19 cellular contexts compared by ENCODE assay signal in genomic region chr17:19705771-19706770, GRCh38. TPM values are rescaled to one million over a fixed set of nuclear protein-coding genes. Genes with fewer than 3 reads are reported as not detected.
DNase-seq lines count a peak whose midpoint lies in the region; ATAC-seq and TF ChIP-seq lines count a peak whose summit lies in the region.
"Had no signal": no experiment of that assay in that cellular context is flagged by ENCODE, and none has a peak within 500 bp of the region (broad histone marks: within the 10 kb centered on the region; RNA-seq: fewer than 3 reads in every experiment).

No MANE protein-coding gene starts in this region.

- peak overlapping the region in 3 of 5 experiments; percentile 47 to 91 (median 56) for H3K27ac Mint-ChIP-seq in brain
- H3K27ac Mint-ChIP-seq: activated naive CD4-positive, alpha-beta T cell treated with anti-CD3 and anti-CD28 coated beads, Interleukin-2, amount 10 ng/mL, durations not matched to agents 7 days and 5 days had no signal

- no peak overlapping the region for H3K4me3 ChIP-seq in HUES64 (ENCODE audit: low read length)
- H3K4me3 ChIP-seq in neuronal stem cell (ENCODE audit: low read length in 2 of 2): no peak overlapping the region
- H3K4me3 ChIP-seq: gastrocnemius medialis, lower lobe of right lung, MG63 had no signal

- H3K18ac ChIP-seq in neuronal stem cell (ENCODE audit: low read length): peak overlapping the region; percentile 94

- H2BK120ac ChIP-seq in neuronal stem cell (ENCODE audit: low read depth, low read length): peak overlapping the region; percentile 92

- H3K23ac ChIP-seq in neuronal stem cell (ENCODE audit: low read depth, low read length, poor library complexity): peak overlapping the region; percentile 35

- no peaks in the 10 kb centered on the region for H3K36me3 Mint-ChIP-seq in brain
- H3K36me3 Mint-ChIP-seq: activated naive CD4-positive, alpha-beta T cell treated with anti-CD3 and anti-CD28 coated beads, Interleukin-2, amount 10 ng/mL, durations not matched to agents 7 days and 5 days had no signal

- DNase-seq in GM10266 (ENCODE audit: extremely low spot score) (peak; percentile 8), neuronal stem cell (ENCODE audit: low spot score) (no peak), DMS53 treated with DMSO at 0.1 percent for 48 hours (lab: John Stamatoyannopoulos, UW; ENCODE audit: unreplicated experiment) (no peak), NCI-H2196 (lab: John Stamatoyannopoulos, UW; ENCODE audit: unreplicated experiment) (no peak)
- no peak for DNase-seq in activated naive CD4-positive, alpha-beta T cell treated with anti-CD3 and anti-CD28 coated beads, Interleukin-2, amount 50 U/mL, for 16 hours
- DNase-seq: activated CD4-positive, alpha-beta T cell treated with anti-CD3 and anti-CD28 coated beads, Interleukin-2, amount 50 U/mL, for 4 hours; activated naive CD4-positive, alpha-beta T cell treated with anti-CD3 and anti-CD28 coated beads, Interleukin-2, amount 10 ng/mL, durations not matched to agents 7 days and 5 days; Calu3; gastrocnemius medialis; lower lobe of right lung; MG63; SW 1271; trophoblast cell had no signal

- H3K9me3 Mint-ChIP-seq in brain: no peaks in the 10 kb centered on the region
- H3K9me3 Mint-ChIP-seq: activated naive CD4-positive, alpha-beta T cell treated with anti-CD3 and anti-CD28 coated beads, Interleukin-2, amount 10 ng/mL, durations not matched to agents 7 days and 5 days had no signal

- H3K27me3 Mint-ChIP-seq in brain: peaks cover 3% of the 10 kb centered on the region

- peak overlapping the region; percentile 96 for H4K91ac ChIP-seq in neuronal stem cell (ENCODE audit: low read depth, low read length, poor library complexity)

- H3K36me3 ChIP-seq in HUES64 (ENCODE audit: insufficient read depth, low read length) (no peaks in the 10 kb centered on the region), neuronal stem cell (replicated peaks in 1 of 2; ENCODE audit: control insufficient read depth in 2 of 2, insufficient read depth in 2 of 2, low read length in 2 of 2) (no peaks in the 10 kb centered on the region)
- H3K36me3 ChIP-seq: gastrocnemius medialis, lower lobe of right lung, MG63 had no signal

- no peak overlapping the region for H3K4me2 ChIP-seq in neuronal stem cell (ENCODE audit: insufficient read depth, low read length, poor library complexity, severe bottlenecking)

- peak overlapping the region; percentile 3 for H2AFZ ChIP-seq in neuronal stem cell (ENCODE audit: low read length)
- H2AFZ ChIP-seq: parathyroid adenoma had no signal

- no peak for ATAC-seq in HG03139 (IDR thresholded peaks at IDR 0.05; ENCODE audit: unreplicated experiment)
- ATAC-seq: gastrocnemius medialis, HCT116 had no signal

- H3K27me3 ChIP-seq in HUES64 (ENCODE audit: insufficient read depth, low read length): no peaks in the 10 kb centered on the region
- peaks cover 0 to 5% (median 0%) of the 10 kb centered on the region in 3 experiments for H3K27me3 ChIP-seq in neuronal stem cell (ENCODE audit: control insufficient read depth in 3 of 3, insufficient read depth in 3 of 3, low read depth in 1 of 3, low read length in 3 of 3)
- H3K27me3 ChIP-seq: gastrocnemius medialis, MG63 had no signal

- no peaks in the 10 kb centered on the region for H3K79me1 ChIP-seq in neuronal stem cell (ENCODE audit: low read depth, low read length)

- H2BK5ac ChIP-seq in neuronal stem cell (ENCODE audit: low read length): peak overlapping the region; percentile 69

- H3K4me3 Mint-ChIP-seq in brain: no peak overlapping the region
- H3K4me3 Mint-ChIP-seq: activated naive CD4-positive, alpha-beta T cell treated with anti-CD3 and anti-CD28 coated beads, Interleukin-2, amount 10 ng/mL, durations not matched to agents 7 days and 5 days had no signal

- H4K8ac ChIP-seq in neuronal stem cell (ENCODE audit: low read depth, low read length): peak overlapping the region; percentile 85

- peak overlapping the region; percentile 94 for H3K14ac ChIP-seq in neuronal stem cell (ENCODE audit: low read length)

- TF ChIP-seq CTCF in GM10266 (IDR thresholded peaks at IDR 0.05; ENCODE audit: control insufficient read depth, insufficient read depth, low read depth, missing control alignments): no peak
- no peak for TF ChIP-seq CTCF in brain (conservative IDR thresholded peaks at IDR 0.05)

- H2AK5ac ChIP-seq in neuronal stem cell (ENCODE audit: low read depth, low read length): peak overlapping the region; percentile 100

- H3K9ac ChIP-seq in HUES64 (ENCODE audit: low read depth, low read length): peak overlapping the region; percentile 38; the same call in 1 of the 2 replicates
- H3K9ac ChIP-seq in neuronal stem cell (ENCODE audit: low read depth, low read length, poor library complexity): no peak overlapping the region
- H3K9ac ChIP-seq: parathyroid adenoma had no signal

- peak overlapping the region; percentile 91 for H3K4ac ChIP-seq in neuronal stem cell (ENCODE audit: low read length)

- 79% methylated on average over 22 of the region's 22 CpGs for WGBS in HUES64
- WGBS in neuronal stem cell (ENCODE audit: extremely low coverage in 2 of 2, insufficient read length in 2 of 2, insufficient replicate concordance in 1 of 2), 2 donors: no CpG with 5 or more reads among the region's 22 CpGs

- H2BK15ac ChIP-seq in neuronal stem cell (ENCODE audit: low read length): peak overlapping the region; percentile 99

- H3K9me3 ChIP-seq in HUES64 (ENCODE audit: insufficient read depth, low read depth, low read length) (no peaks in the 10 kb centered on the region), neuronal stem cell (replicated peaks in 1 of 2; ENCODE audit: control insufficient read depth in 2 of 2, insufficient read depth in 1 of 2, low read depth in 1 of 2, low read length in 2 of 2) (no peaks in the 10 kb centered on the region)
- H3K9me3 ChIP-seq: gastrocnemius medialis, lower lobe of right lung, MG63 had no signal

- H3K4me1 ChIP-seq in HUES64 (ENCODE audit: insufficient read depth, low read length): peaks cover 20% of the 10 kb centered on the region
- H3K4me1 ChIP-seq in neuronal stem cell (ENCODE audit: control insufficient read depth in 2 of 2, insufficient read depth in 1 of 2, low read depth in 1 of 2, low read length in 2 of 2): peaks cover 19 to 40% of the 10 kb centered on the region in 2 donors
- H3K4me1 ChIP-seq: gastrocnemius medialis, parathyroid adenoma had no signal

- peak overlapping the region; percentile 41; the same call in 1 of the 2 replicates for H3K27ac ChIP-seq in HUES64 (ENCODE audit: low read depth, low read length)
- H3K27ac ChIP-seq in neuronal stem cell (replicated peaks; ENCODE audit: low read length): peak overlapping the region; percentile 62
- H3K27ac ChIP-seq: gastrocnemius medialis, lower lobe of right lung, parathyroid adenoma had no signal

- peaks cover 57% of the 10 kb centered on the region for H3K4me1 Mint-ChIP-seq in brain
- H3K4me1 Mint-ChIP-seq: activated naive CD4-positive, alpha-beta T cell treated with anti-CD3 and anti-CD28 coated beads, Interleukin-2, amount 10 ng/mL, durations not matched to agents 7 days and 5 days had no signal

- peak overlapping the region; percentile 99 for H2BK12ac ChIP-seq in neuronal stem cell (ENCODE audit: low read length)

RNA-seq across cellular contexts. Expression of gene SLC47A2, which starts 10.3 kb away (rescaled TPM):
- not detected for polyA plus RNA-seq in HUES64 (2013, experiment 1 of 2)
- not detected for polyA plus RNA-seq in HUES64 (2013, experiment 2 of 2)
- polyA plus RNA-seq in brain (ENCODE audit: insufficient read depth, low read depth, low replicate concordance): not detected
- 0.14 TPM for polyA plus RNA-seq in neuronal stem cell (2013, experiment 1 of 2)
- 0.12 TPM for polyA plus RNA-seq in neuronal stem cell (2013, experiment 2 of 2)
- polyA plus RNA-seq: BJ had no signal

RNA-seq across cellular contexts. Expression of gene ALDH3A1, which starts 42.0 kb away (rescaled TPM):
- polyA plus RNA-seq in HUES64 (2013, experiment 1 of 2): 0.75 TPM
- 0.76 TPM for polyA plus RNA-seq in HUES64 (2013, experiment 2 of 2)
- 0.76 TPM for polyA plus RNA-seq in brain (ENCODE audit: insufficient read depth, low read depth, low replicate concordance)
- polyA plus RNA-seq in neuronal stem cell (2013, experiment 1 of 2): 0.17 TPM
- 0.40 TPM for polyA plus RNA-seq in neuronal stem cell (2013, experiment 2 of 2)

RNA-seq across cellular contexts. Expression of gene ALDH3A2, which starts 57.5 kb away (rescaled TPM):
- 69.2 TPM for polyA plus RNA-seq in HUES64 (2013, experiment 1 of 2)
- polyA plus RNA-seq in HUES64 (2013, experiment 2 of 2): 63.8 TPM
- polyA plus RNA-seq in brain (ENCODE audit: insufficient read depth, low read depth, low replicate concordance): 32.5 TPM
- polyA plus RNA-seq in neuronal stem cell (2013, experiment 1 of 2): 45.6 TPM
- polyA plus RNA-seq in neuronal stem cell (2013, experiment 2 of 2): 45.4 TPM
